28 cellular contexts compared by ENCODE assay signal in genomic region chr11:13862845-13863392, GRCh38.
"Had no signal": no experiment of that assay in that cellular context is flagged by ENCODE, and none has a peak within 500 bp of the region (broad histone marks: within the 10 kb centered on the region; RNA-seq: fewer than 3 reads in every experiment).

No MANE protein-coding gene starts in this region.

- H3K4me1 Mint-ChIP-seq: immature natural killer cell, mesothelial cell of epicardium had no signal

- H3K4me3 ChIP-seq: breast epithelium, colonic mucosa, dorsolateral prefrontal cortex, hepatocyte, left ventricle myocardium inferior, pancreas, right lobe of liver, skin epidermis, stomach, suprapubic skin, tibial nerve had no signal

- DNase-seq: activated CD4-positive, alpha-beta T cell treated with anti-CD3 and anti-CD28 coated beads, Interleukin-2, amount 50 U/mL, for 1 hour; activated CD4-positive, CD25-positive, alpha-beta regulatory T cell; activated naive CD4-positive, alpha-beta T cell treated with Interleukin-2 at 50 U/mL for 16 hours; activated T-cell treated with anti-CD3 and anti-CD28 coated beads, Interleukin-2, amount 50 U/mL, for 24 hours; amniotic stem cell; colonic mucosa; dorsolateral prefrontal cortex; effector memory CD8-positive, alpha-beta T cell; glutamatergic neuron; immature natural killer cell; kidney glomerular epithelial cell; left ventricle myocardium inferior; pancreas; right lobe of liver; stimulated activated CD4-positive, alpha-beta T cell treated with anti-CD3 and anti-CD28 coated beads, Interleukin-1b, Interleukin-23, amount 100 ng/mL, for 48 hours; stomach; T1000 had no signal

- H3K4me3 Mint-ChIP-seq: activated T-cell treated with anti-CD3 and anti-CD28 coated beads, Interleukin-2, amount 50 U/mL, for 24 hours; central memory CD8-positive, alpha-beta T cell; effector memory CD8-positive, alpha-beta T cell; immature natural killer cell; mesothelial cell of epicardium; natural killer cell treated with Interleukin-12 subunit alpha and Interleukin-12 subunit beta and Interleukin-15 and Interleukin-18, amount 100 ng/mL, for 72 hours; T-helper 1 cell treated with Interleukin-12 subunit alpha and Interleukin-12 subunit beta and Interleukin-4 antibody, amounts not matched to agents 30 μg/mL and 1 μg/mL, for 36 hours had no signal

- H3K27me3 Mint-ChIP-seq: activated T-cell treated with anti-CD3 and anti-CD28 coated beads, Interleukin-2, amount 50 U/mL, for 24 hours; central memory CD8-positive, alpha-beta T cell; effector memory CD8-positive, alpha-beta T cell; natural killer cell treated with Interleukin-12 subunit alpha and Interleukin-12 subunit beta and Interleukin-15 and Interleukin-18, amount 100 ng/mL, for 72 hours had no signal

- H3K27ac Mint-ChIP-seq: activated T-cell treated with anti-CD3 and anti-CD28 coated beads, Interleukin-2, amount 50 U/mL, for 24 hours; activated T-helper 2 cell treated with anti-CD3 and anti-CD28 coated beads, Interferon-gamma antibody, Interleukin-2, Interleukin-4, amounts not matched to agents 10 μg/mL and 5 μg/mL and 100 μg/mL, durations not matched to agents 14 hours and 24 hours and 36 hours; effector memory CD8-positive, alpha-beta T cell; immature natural killer cell; mesothelial cell of epicardium; natural killer cell treated with Interleukin-12 subunit alpha and Interleukin-12 subunit beta and Interleukin-15 and Interleukin-18, amount 100 ng/mL, for 72 hours; T-helper 1 cell treated with Interleukin-12 subunit alpha and Interleukin-12 subunit beta and Interleukin-4 antibody, amounts not matched to agents 30 μg/mL and 1 μg/mL, for 36 hours had no signal

- H3K9me3 Mint-ChIP-seq: central memory CD8-positive, alpha-beta T cell; effector memory CD8-positive, alpha-beta T cell; mesothelial cell of epicardium; natural killer cell treated with Interleukin-12 subunit alpha and Interleukin-12 subunit beta and Interleukin-15 and Interleukin-18, amount 100 ng/mL, for 72 hours; T-helper 1 cell treated with Interleukin-12 subunit alpha and Interleukin-12 subunit beta and Interleukin-4 antibody, amounts not matched to agents 30 μg/mL and 1 μg/mL, for 36 hours had no signal

- H3K36me3 ChIP-seq: breast epithelium, colonic mucosa, left ventricle myocardium inferior, neutrophil, pancreas, right lobe of liver, stomach, suprapubic skin, tibial nerve had no signal

- H3K9me3 ChIP-seq: breast epithelium, colonic mucosa, left ventricle myocardium inferior, neutrophil, pancreas, right lobe of liver, stomach, suprapubic skin, tibial nerve had no signal

- H3K79me2 ChIP-seq: hepatocyte had no signal

- H3K36me3 Mint-ChIP-seq: immature natural killer cell; mesothelial cell of epicardium; natural killer cell treated with Interleukin-12 subunit alpha and Interleukin-12 subunit beta and Interleukin-15 and Interleukin-18, amount 100 ng/mL, for 72 hours had no signal

- H3K4me1 ChIP-seq: breast epithelium, colonic mucosa, left ventricle myocardium inferior, pancreas, right lobe of liver, stomach, suprapubic skin, tibial nerve had no signal

- H3K27ac ChIP-seq: breast epithelium, colonic mucosa, dorsolateral prefrontal cortex, hepatocyte, left ventricle myocardium inferior, neutrophil, pancreas, right lobe of liver, skin epidermis, stomach, suprapubic skin, tibial nerve had no signal

- H3K27me3 ChIP-seq: breast epithelium, colonic mucosa, hepatocyte, neutrophil, pancreas, right lobe of liver, stomach, suprapubic skin, tibial nerve had no signal

- H3K4me2 ChIP-seq: hepatocyte had no signal

- H2AFZ ChIP-seq: hepatocyte had no signal
